In the genomic region with DNA sequence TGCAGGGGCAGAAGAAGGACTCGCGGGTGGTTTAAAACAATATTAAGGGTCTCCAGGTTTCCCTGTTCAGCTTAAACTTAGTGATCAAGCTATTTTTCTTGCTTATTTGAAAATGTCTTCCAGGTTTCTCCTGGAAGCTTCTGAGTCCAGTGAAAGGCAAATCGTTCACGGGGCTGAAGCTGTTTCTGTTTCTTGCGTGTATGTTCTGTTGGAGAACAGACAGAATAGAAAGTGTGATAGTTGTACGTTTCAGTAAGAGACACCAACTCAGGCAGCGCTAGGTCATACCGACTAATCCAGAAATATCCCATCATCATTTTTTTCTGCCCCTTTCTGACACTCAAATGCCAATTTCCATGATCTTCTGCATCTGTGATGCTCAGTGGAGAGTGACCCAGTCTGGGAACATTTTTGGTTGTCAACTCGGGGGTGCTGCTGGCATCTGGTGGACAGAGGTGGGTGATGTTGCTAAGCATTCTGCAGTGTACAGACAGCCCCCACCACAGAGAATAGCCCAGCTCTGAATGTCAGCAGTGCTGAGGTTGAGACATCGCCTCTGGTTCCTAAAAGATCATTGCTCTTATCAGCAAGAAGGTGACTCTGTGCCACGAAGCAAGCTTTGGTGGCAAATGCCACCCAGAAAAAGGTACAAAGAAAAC, we compare ENCODE assay signal across 2 cellular contexts.
TF ChIP-seq lines count a peak whose summit lies in the region.

No MANE protein-coding gene starts in this region.

TF ChIP-seq in HCT116, 20 proteins besides CTCF, POLR2A, EP300 and RAD21:
- TF ChIP-seq CEBPB (IDR thresholded peaks at IDR 0.05; ENCODE audit: low read depth) (no peak), SRF (IDR thresholded peaks at IDR 0.05; ENCODE audit: low read depth) (no peak)
- TF ChIP-seq, protein P1, sequence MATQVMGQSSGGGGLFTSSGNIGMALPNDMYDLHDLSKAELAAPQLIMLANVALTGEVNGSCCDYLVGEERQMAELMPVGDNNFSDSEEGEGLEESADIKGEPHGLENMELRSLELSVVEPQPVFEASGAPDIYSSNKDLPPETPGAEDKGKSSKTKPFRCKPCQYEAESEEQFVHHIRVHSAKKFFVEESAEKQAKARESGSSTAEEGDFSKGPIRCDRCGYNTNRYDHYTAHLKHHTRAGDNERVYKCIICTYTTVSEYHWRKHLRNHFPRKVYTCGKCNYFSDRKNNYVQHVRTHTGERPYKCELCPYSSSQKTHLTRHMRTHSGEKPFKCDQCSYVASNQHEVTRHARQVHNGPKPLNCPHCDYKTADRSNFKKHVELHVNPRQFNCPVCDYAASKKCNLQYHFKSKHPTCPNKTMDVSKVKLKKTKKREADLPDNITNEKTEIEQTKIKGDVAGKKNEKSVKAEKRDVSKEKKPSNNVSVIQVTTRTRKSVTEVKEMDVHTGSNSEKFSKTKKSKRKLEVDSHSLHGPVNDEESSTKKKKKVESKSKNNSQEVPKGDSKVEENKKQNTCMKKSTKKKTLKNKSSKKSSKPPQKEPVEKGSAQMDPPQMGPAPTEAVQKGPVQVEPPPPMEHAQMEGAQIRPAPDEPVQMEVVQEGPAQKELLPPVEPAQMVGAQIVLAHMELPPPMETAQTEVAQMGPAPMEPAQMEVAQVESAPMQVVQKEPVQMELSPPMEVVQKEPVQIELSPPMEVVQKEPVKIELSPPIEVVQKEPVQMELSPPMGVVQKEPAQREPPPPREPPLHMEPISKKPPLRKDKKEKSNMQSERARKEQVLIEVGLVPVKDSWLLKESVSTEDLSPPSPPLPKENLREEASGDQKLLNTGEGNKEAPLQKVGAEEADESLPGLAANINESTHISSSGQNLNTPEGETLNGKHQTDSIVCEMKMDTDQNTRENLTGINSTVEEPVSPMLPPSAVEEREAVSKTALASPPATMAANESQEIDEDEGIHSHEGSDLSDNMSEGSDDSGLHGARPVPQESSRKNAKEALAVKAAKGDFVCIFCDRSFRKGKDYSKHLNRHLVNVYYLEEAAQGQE (IDR thresholded peaks at IDR 0.05; ENCODE audit: low read depth): no peak

TF ChIP-seq in H1, 55 proteins besides CTCF, POLR2A, EP300 and RAD21:
- no peak for TF ChIP-seq KDM5A (IDR thresholded peaks at IDR 0.05; ENCODE audit: low read length)
- no peak for TF ChIP-seq JUN (IDR thresholded peaks at IDR 0.05; ENCODE audit: low read depth, low read length)
- TF ChIP-seq CREB1 (IDR thresholded peaks at IDR 0.05): no peak
- TF ChIP-seq, protein P2, sequence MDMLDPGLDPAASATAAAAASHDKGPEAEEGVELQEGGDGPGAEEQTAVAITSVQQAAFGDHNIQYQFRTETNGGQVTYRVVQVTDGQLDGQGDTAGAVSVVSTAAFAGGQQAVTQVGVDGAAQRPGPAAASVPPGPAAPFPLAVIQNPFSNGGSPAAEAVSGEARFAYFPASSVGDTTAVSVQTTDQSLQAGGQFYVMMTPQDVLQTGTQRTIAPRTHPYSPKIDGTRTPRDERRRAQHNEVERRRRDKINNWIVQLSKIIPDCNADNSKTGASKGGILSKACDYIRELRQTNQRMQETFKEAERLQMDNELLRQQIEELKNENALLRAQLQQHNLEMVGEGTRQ (IDR thresholded peaks at IDR 0.05; ENCODE audit: low read length): no peak
- TF ChIP-seq NANOG (IDR thresholded peaks at IDR 0.05; ENCODE audit: insufficient read depth, low read depth, low read length, poor library complexity, severe bottlenecking): no peak
- TF ChIP-seq CTBP2 (IDR thresholded peaks at IDR 0.05; ENCODE audit: borderline replicate concordance, insufficient read depth, insufficient read length, low read length): no peak
- no peak for TF ChIP-seq GABPA (IDR thresholded peaks at IDR 0.05; ENCODE audit: borderline replicate concordance, insufficient read depth, low read length)
- TF ChIP-seq KDM1A (IDR thresholded peaks at IDR 0.05; ENCODE audit: borderline replicate concordance, low read length): no peak
- TF ChIP-seq SIN3A (conservative IDR thresholded peaks at IDR 0.05 in 1 of 2, IDR thresholded peaks at IDR 0.05 in 1 of 2; ENCODE audit: low read depth in 1 of 2, low read length in 2 of 2): no peak
- TF ChIP-seq JUND (IDR thresholded peaks at IDR 0.05; ENCODE audit: low read length): no peak
- TF ChIP-seq, protein P3, sequence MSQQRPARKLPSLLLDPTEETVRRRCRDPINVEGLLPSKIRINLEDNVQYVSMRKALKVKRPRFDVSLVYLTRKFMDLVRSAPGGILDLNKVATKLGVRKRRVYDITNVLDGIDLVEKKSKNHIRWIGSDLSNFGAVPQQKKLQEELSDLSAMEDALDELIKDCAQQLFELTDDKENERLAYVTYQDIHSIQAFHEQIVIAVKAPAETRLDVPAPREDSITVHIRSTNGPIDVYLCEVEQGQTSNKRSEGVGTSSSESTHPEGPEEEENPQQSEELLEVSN (IDR thresholded peaks at IDR 0.05): no peak
- TF ChIP-seq, protein P4, sequence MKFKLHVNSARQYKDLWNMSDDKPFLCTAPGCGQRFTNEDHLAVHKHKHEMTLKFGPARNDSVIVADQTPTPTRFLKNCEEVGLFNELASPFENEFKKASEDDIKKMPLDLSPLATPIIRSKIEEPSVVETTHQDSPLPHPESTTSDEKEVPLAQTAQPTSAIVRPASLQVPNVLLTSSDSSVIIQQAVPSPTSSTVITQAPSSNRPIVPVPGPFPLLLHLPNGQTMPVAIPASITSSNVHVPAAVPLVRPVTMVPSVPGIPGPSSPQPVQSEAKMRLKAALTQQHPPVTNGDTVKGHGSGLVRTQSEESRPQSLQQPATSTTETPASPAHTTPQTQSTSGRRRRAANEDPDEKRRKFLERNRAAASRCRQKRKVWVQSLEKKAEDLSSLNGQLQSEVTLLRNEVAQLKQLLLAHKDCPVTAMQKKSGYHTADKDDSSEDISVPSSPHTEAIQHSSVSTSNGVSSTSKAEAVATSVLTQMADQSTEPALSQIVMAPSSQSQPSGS (IDR thresholded peaks at IDR 0.05; ENCODE audit: low read length): no peak
- no peak for TF ChIP-seq ZNF274 (IDR thresholded peaks at IDR 0.05; ENCODE audit: borderline replicate concordance, extremely low read depth, low read length)
- no peak for TF ChIP-seq BRCA1 (IDR thresholded peaks at IDR 0.05; ENCODE audit: low read depth, low read length)
- no peak for TF ChIP-seq SUZ12 (IDR thresholded peaks at IDR 0.05; ENCODE audit: low read length)
- TF ChIP-seq EZH2 (IDR thresholded peaks at IDR 0.05; ENCODE audit: low read depth, low read length, severe bottlenecking): no peak
- TF ChIP-seq SP1 (IDR thresholded peaks at IDR 0.05; ENCODE audit: low read depth, low read length): no peak
- no peak for TF ChIP-seq YY1 (IDR thresholded peaks at IDR 0.05; ENCODE audit: low read depth, low read length)
- TF ChIP-seq TCF12 (IDR thresholded peaks at IDR 0.05; ENCODE audit: low read depth, low read length): no peak
